Comparison of ENCODE assay signal across 1 cellular context in genomic region chr6:157570752-157571151, GRCh38.
A peak's percentile ranks its signal among the peaks of the same experiment; 100 is the strongest.
TF ChIP-seq lines count a peak whose summit lies in the region.

No MANE protein-coding gene starts in this region.

TF ChIP-seq in HepG2, 621 proteins besides CTCF, POLR2A, EP300 and RAD21:
- TF ChIP-seq SOX13 (IDR thresholded peaks at IDR 0.05), result no peak
- peak in 1 of 2 experiments; percentile 37; a peak in 1 of 4 replicates for TF ChIP-seq SOX13 (CRISPR knock-in tag; conservative IDR thresholded peaks at IDR 0.05 in 1 of 2, IDR thresholded peaks at IDR 0.05 in 1 of 2)
- no peak for TF ChIP-seq SRSF9 (IDR thresholded peaks at IDR 0.05; ENCODE audit: borderline replicate concordance, insufficient read depth, low read depth, low read length, poor library complexity, severe bottlenecking)
- no peak for TF ChIP-seq ZNF230 (CRISPR knock-in tag; IDR thresholded peaks at IDR 0.05)
- no peak for TF ChIP-seq ZNF460 (CRISPR knock-in tag; IDR thresholded peaks at IDR 0.05; ENCODE audit: borderline replicate concordance)
- no peak for TF ChIP-seq SAFB2 (CRISPR knock-in tag; IDR thresholded peaks at IDR 0.05; ENCODE audit: borderline replicate concordance, low read depth)
- TF ChIP-seq, protein P1, sequence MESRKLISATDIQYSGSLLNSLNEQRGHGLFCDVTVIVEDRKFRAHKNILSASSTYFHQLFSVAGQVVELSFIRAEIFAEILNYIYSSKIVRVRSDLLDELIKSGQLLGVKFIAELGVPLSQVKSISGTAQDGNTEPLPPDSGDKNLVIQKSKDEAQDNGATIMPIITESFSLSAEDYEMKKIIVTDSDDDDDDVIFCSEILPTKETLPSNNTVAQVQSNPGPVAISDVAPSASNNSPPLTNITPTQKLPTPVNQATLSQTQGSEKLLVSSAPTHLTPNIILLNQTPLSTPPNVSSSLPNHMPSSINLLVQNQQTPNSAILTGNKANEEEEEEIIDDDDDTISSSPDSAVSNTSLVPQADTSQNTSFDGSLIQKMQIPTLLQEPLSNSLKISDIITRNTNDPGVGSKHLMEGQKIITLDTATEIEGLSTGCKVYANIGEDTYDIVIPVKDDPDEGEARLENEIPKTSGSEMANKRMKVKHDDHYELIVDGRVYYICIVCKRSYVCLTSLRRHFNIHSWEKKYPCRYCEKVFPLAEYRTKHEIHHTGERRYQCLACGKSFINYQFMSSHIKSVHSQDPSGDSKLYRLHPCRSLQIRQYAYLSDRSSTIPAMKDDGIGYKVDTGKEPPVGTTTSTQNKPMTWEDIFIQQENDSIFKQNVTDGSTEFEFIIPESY (CRISPR knock-in tag; IDR thresholded peaks at IDR 0.05), result no peak
- no peak for TF ChIP-seq CBFB (CRISPR knock-in tag; IDR thresholded peaks at IDR 0.05)
- no peak for TF ChIP-seq HIVEP1 (CRISPR knock-in tag; IDR thresholded peaks at IDR 0.05)
- TF ChIP-seq ZNF816 (CRISPR knock-in tag; IDR thresholded peaks at IDR 0.05; ENCODE audit: borderline replicate concordance), result 0 out of 2 replicates have a peak, but pooled peaks have one; percentile 14
- TF ChIP-seq MEIS2 (CRISPR knock-in tag; IDR thresholded peaks at IDR 0.05), result peak; percentile 37; the same call in 1 of the 2 replicates
- TF ChIP-seq ZNF569 (CRISPR knock-in tag; IDR thresholded peaks at IDR 0.05; ENCODE audit: borderline replicate concordance), result no peak
- no peak for TF ChIP-seq ZNF558 (CRISPR knock-in tag; IDR thresholded peaks at IDR 0.05; ENCODE audit: borderline replicate concordance)
- TF ChIP-seq MTF2 (CRISPR knock-in tag; IDR thresholded peaks at IDR 0.05; ENCODE audit: borderline replicate concordance), result no peak
- TF ChIP-seq, protein P2, sequence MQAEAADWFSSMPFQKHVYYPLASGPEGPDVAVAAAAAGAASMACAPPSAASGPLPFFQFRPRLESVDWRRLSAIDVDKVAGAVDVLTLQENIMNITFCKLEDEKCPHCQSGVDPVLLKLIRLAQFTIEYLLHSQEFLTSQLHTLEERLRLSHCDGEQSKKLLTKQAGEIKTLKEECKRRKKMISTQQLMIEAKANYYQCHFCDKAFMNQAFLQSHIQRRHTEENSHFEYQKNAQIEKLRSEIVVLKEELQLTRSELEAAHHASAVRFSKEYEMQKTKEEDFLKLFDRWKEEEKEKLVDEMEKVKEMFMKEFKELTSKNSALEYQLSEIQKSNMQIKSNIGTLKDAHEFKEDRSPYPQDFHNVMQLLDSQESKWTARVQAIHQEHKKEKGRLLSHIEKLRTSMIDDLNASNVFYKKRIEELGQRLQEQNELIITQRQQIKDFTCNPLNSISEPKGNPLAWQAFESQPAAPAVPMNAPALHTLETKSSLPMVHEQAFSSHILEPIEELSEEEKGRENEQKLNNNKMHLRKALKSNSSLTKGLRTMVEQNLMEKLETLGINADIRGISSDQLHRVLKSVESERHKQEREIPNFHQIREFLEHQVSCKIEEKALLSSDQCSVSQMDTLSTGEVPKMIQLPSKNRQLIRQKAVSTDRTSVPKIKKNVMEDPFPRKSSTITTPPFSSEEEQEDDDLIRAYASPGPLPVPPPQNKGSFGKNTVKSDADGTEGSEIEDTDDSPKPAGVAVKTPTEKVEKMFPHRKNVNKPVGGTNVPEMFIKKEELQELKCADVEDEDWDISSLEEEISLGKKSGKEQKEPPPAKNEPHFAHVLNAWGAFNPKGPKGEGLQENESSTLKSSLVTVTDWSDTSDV (CRISPR knock-in tag; IDR thresholded peaks at IDR 0.05), result no peak
- no peak for TF ChIP-seq TCF7L2 (IDR thresholded peaks at IDR 0.05; ENCODE audit: low read depth, low read length)
- 0 out of 2 replicates have a peak, but pooled peaks have one; percentile 43 for TF ChIP-seq RARA (CRISPR knock-in tag; IDR thresholded peaks at IDR 0.05)
- no peak for TF ChIP-seq ZNF773 (CRISPR knock-in tag; IDR thresholded peaks at IDR 0.05; ENCODE audit: borderline replicate concordance)
- TF ChIP-seq NFYC (CRISPR knock-in tag; IDR thresholded peaks at IDR 0.05), result no peak
- no peak for TF ChIP-seq FOXA1 (IDR thresholded peaks at IDR 0.05)
- no peak for TF ChIP-seq FOXA1 (CRISPR knock-in tag; IDR thresholded peaks at IDR 0.05)
- no peak for TF ChIP-seq NCOA1 (CRISPR knock-in tag; IDR thresholded peaks at IDR 0.05)
- no peak for TF ChIP-seq THAP9 (CRISPR knock-in tag; IDR thresholded peaks at IDR 0.05; ENCODE audit: borderline replicate concordance)
- TF ChIP-seq, protein P3, sequence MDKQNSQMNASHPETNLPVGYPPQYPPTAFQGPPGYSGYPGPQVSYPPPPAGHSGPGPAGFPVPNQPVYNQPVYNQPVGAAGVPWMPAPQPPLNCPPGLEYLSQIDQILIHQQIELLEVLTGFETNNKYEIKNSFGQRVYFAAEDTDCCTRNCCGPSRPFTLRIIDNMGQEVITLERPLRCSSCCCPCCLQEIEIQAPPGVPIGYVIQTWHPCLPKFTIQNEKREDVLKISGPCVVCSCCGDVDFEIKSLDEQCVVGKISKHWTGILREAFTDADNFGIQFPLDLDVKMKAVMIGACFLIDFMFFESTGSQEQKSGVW (CRISPR knock-in tag; IDR thresholded peaks at IDR 0.05; ENCODE audit: borderline replicate concordance), result no peak
- no peak for TF ChIP-seq ZNF724P (CRISPR knock-in tag; IDR thresholded peaks at IDR 0.05; ENCODE audit: borderline replicate concordance)
- TF ChIP-seq SMYD3 (CRISPR knock-in tag; IDR thresholded peaks at IDR 0.05), result no peak
- no peak for TF ChIP-seq RAD51 (IDR thresholded peaks at IDR 0.05; ENCODE audit: borderline replicate concordance)
- no peak for TF ChIP-seq ZFP90 (CRISPR knock-in tag; IDR thresholded peaks at IDR 0.05; ENCODE audit: borderline replicate concordance)
- no peak for TF ChIP-seq KAT8 (CRISPR knock-in tag; IDR thresholded peaks at IDR 0.05)
- TF ChIP-seq ZNF225 (CRISPR knock-in tag; IDR thresholded peaks at IDR 0.05), result no peak
- peak; percentile 17; the same call in 1 of the 2 replicates for TF ChIP-seq GFI1 (CRISPR knock-in tag; IDR thresholded peaks at IDR 0.05; ENCODE audit: borderline replicate concordance)
- TF ChIP-seq, protein P4, sequence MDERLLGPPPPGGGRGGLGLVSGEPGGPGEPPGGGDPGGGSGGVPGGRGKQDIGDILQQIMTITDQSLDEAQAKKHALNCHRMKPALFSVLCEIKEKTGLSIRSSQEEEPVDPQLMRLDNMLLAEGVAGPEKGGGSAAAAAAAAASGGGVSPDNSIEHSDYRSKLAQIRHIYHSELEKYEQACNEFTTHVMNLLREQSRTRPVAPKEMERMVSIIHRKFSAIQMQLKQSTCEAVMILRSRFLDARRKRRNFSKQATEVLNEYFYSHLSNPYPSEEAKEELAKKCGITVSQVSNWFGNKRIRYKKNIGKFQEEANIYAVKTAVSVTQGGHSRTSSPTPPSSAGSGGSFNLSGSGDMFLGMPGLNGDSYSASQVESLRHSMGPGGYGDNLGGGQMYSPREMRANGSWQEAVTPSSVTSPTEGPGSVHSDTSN (CRISPR knock-in tag; IDR thresholded peaks at IDR 0.05), result peak; percentile 42; the same call in 1 of the 2 replicates
- TF ChIP-seq CENPT (CRISPR knock-in tag; IDR thresholded peaks at IDR 0.05; ENCODE audit: low read depth), result no peak
- no peak for TF ChIP-seq KDM4B (CRISPR knock-in tag; IDR thresholded peaks at IDR 0.05)
- TF ChIP-seq SAP130 (CRISPR knock-in tag; IDR thresholded peaks at IDR 0.05; ENCODE audit: low read depth), result 0 out of 2 replicates have a peak, but pooled peaks have one; percentile 26
TF ChIP-seq in HepG2: peak in this region for 7.
